In the genomic region with DNA sequence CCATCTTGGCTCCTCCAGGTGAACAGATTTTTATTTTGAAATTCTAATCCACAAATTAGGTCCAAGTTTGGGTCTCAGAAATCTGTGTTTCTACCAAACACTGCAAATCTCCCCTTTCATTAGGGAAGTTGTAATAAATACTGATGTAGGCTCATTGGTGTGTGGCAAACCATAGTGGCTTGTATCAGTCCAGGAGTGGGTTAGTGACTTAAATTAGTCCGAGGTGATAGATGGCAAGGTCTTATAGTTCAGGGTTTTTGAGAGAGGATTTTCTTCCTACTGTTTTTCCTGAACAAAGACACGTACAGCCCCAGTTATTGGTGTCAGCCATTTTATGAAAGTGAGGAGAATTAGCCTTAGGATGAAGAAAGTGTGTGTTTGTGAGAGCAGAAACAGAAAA, we compare ENCODE assay signal across 17 cellular contexts.
DNase-seq lines count a peak whose midpoint lies in the region; ATAC-seq and TF ChIP-seq lines count a peak whose summit lies in the region.
"Had no signal": no experiment of that assay in that cellular context is flagged by ENCODE, and none has a peak within 500 bp of the region (broad histone marks: within the 10 kb centered on the region; RNA-seq: fewer than 3 reads in every experiment).

No MANE protein-coding gene starts in this region.

- peaks cover 14% of the 10 kb centered on the region; the same call in 2 of the 3 replicates for H3K9me3 Mint-ChIP-seq in GM23338
- peaks cover 0 to 4% (median 0%) of the 10 kb centered on the region in 11 donors for H3K9me3 Mint-ChIP-seq in naive thymus-derived CD4-positive, alpha-beta T cell
- H3K9me3 Mint-ChIP-seq: activated CD8-positive, alpha-beta T cell treated with anti-CD3 and anti-CD28 coated beads for 36 hours; activated naive CD4-positive, alpha-beta T cell treated with anti-CD3 and anti-CD28 coated beads, Interleukin-2, amount 50 U/mL, for 24 hours; activated T-cell treated with anti-CD3 and anti-CD28 coated beads, Interleukin-2, amount 50 U/mL, for 24 hours had no signal

- H3K9ac ChIP-seq in KMS-11, result peak overlapping the region; percentile 98
- H3K9ac ChIP-seq in mucosa of stomach (ENCODE audit: low read length), result peak overlapping the region; percentile 43
- H3K9ac ChIP-seq: GM23248, parathyroid adenoma had no signal

- CTCF ChIA-PET in naive thymus-derived CD4-positive, alpha-beta T cell (lab: Charles Lee), result no interaction called here

- POLR2A ChIA-PET in naive thymus-derived CD4-positive, alpha-beta T cell (lab: Charles Lee), result no interaction called here

- no peaks in the 10 kb centered on the region for H3K27me3 ChIP-seq in GM23338 (ENCODE audit: insufficient read depth)
- H3K27me3 ChIP-seq in KMS-11 (ENCODE audit: insufficient read depth, low read depth), result no peaks in the 10 kb centered on the region
- H3K27me3 ChIP-seq in ectodermal cell (ENCODE audit: control insufficient read depth, insufficient read depth, low read length, poor library complexity, severe bottlenecking), result no peaks in the 10 kb centered on the region
- H3K27me3 ChIP-seq in mucosa of stomach (ENCODE audit: control insufficient read depth, insufficient read depth, low read length), result no peaks in the 10 kb centered on the region
- H3K27me3 ChIP-seq in naive thymus-derived CD4-positive, alpha-beta T cell (ENCODE audit: control insufficient read depth in 2 of 2, insufficient read depth in 2 of 2, low read length in 2 of 2), result no peaks in the 10 kb centered on the region
- H3K27me3 ChIP-seq in WERI-Rb-1 (ENCODE audit: insufficient read depth, low read depth, severe bottlenecking), result no peaks in the 10 kb centered on the region
- H3K27me3 ChIP-seq: stomach had no signal

- H3K79me2 ChIP-seq in GM23338 (replicated peaks; ENCODE audit: insufficient read depth) (no peaks in the 10 kb centered on the region), KMS-11 (ENCODE audit: insufficient read depth, low read depth) (peaks cover 21% of the 10 kb centered on the region)
- H3K79me2 ChIP-seq: parathyroid adenoma had no signal

- no peaks in the 10 kb centered on the region for H3K27me3 Mint-ChIP-seq in GM23338 (ENCODE audit: insufficient read depth, low read depth, poor library complexity)
- peaks cover 0 to 8% (median 0%) of the 10 kb centered on the region in 5 donors for H3K27me3 Mint-ChIP-seq in naive thymus-derived CD4-positive, alpha-beta T cell
- H3K27me3 Mint-ChIP-seq: activated T-cell treated with anti-CD3 and anti-CD28 coated beads, Interleukin-2, amount 50 U/mL, for 24 hours; CD8-positive, alpha-beta memory T cell had no signal

- H3K4me2 ChIP-seq in GM23338 (peak overlapping the region; percentile 72), KMS-11 (peak overlapping the region; percentile 96)

- no peak for TF ChIP-seq CTCF in GM23338 (conservative IDR thresholded peaks at IDR 0.05; ENCODE audit: low read depth in 2 of 2)
- no peak for TF ChIP-seq CTCF in KMS-11 (conservative IDR thresholded peaks at IDR 0.05; ENCODE audit: low read depth, low read length)
- TF ChIP-seq CTCF in WERI-Rb-1 (IDR thresholded peaks at IDR 0.05; ENCODE audit: low read depth, low read length), result no peak

- no peak overlapping the region; the same call in 1 of the 2 replicates for H2AFZ ChIP-seq in GM23338
- peak overlapping the region; percentile 83 for H2AFZ ChIP-seq in KMS-11 (ENCODE audit: low read depth)
- H2AFZ ChIP-seq: GM23248, parathyroid adenoma had no signal

- intact Hi-C loops in naive thymus-derived CD4-positive, alpha-beta T cell (cut with micrococcal nuclease), result no loop called here

- peaks cover 15% of the 10 kb centered on the region for H3K4me1 ChIP-seq in GM23338 (ENCODE audit: insufficient read depth)
- H3K4me1 ChIP-seq in KMS-11 (ENCODE audit: low read depth, poor library complexity, severe bottlenecking), result peaks cover 32% of the 10 kb centered on the region
- peaks cover 5% of the 10 kb centered on the region for H3K4me1 ChIP-seq in ectodermal cell (ENCODE audit: control insufficient read depth, insufficient read depth, low read length)
- no peaks in the 10 kb centered on the region for H3K4me1 ChIP-seq in mucosa of stomach (ENCODE audit: control insufficient read depth, insufficient read depth, low read length)
- H3K4me1 ChIP-seq in naive thymus-derived CD4-positive, alpha-beta T cell (ENCODE audit: control insufficient read depth in 2 of 2, insufficient read depth in 2 of 2, low read length in 2 of 2), result no peaks in the 10 kb centered on the region
- H3K4me1 ChIP-seq: parathyroid adenoma, stomach had no signal

- H3K4me1 Mint-ChIP-seq in GM23338, result peaks cover 17% of the 10 kb centered on the region
- H3K4me1 Mint-ChIP-seq in naive thymus-derived CD4-positive, alpha-beta T cell, result no peaks in the 10 kb centered on the region
- H3K4me1 Mint-ChIP-seq: activated naive CD4-positive, alpha-beta T cell treated with anti-CD3 and anti-CD28 coated beads, Interleukin-2, amount 50 U/mL, for 24 hours; CD8-positive, alpha-beta memory T cell had no signal

- H3K4me3 ChIP-seq in GM23338 (peak overlapping the region; percentile 46), KMS-11 (IDR thresholded peaks at IDR 0.05; ENCODE audit: insufficient read depth, low read depth, low read length) (peak overlapping the region; percentile 92), ectodermal cell (ENCODE audit: insufficient read depth, low read depth, low read length) (peak overlapping the region; percentile 39), mucosa of stomach (ENCODE audit: low read length) (no peak overlapping the region), WERI-Rb-1 (ENCODE audit: low read depth, low read length) (no peak overlapping the region)
- no peak overlapping the region for H3K4me3 ChIP-seq in naive thymus-derived CD4-positive, alpha-beta T cell (ENCODE audit: low read length)
- H3K4me3 ChIP-seq: GM23248, stomach had no signal

- no peaks in the 10 kb centered on the region; the same call in 2 of the 3 replicates for H3K36me3 Mint-ChIP-seq in GM23338 (ENCODE audit: low read depth)
- H3K36me3 Mint-ChIP-seq in naive thymus-derived CD4-positive, alpha-beta T cell, result no peaks in the 10 kb centered on the region
- H3K36me3 Mint-ChIP-seq: activated naive CD4-positive, alpha-beta T cell treated with anti-CD3 and anti-CD28 coated beads, Interleukin-2, amount 50 U/mL, for 24 hours; CD8-positive, alpha-beta memory T cell had no signal

- H3K36me3 ChIP-seq in GM23338 (ENCODE audit: insufficient read depth) (no peaks in the 10 kb centered on the region), KMS-11 (ENCODE audit: insufficient read depth) (no peaks in the 10 kb centered on the region), ectodermal cell (ENCODE audit: control insufficient read depth, insufficient read depth, low read length) (no peaks in the 10 kb centered on the region), mucosa of stomach (ENCODE audit: control insufficient read depth, insufficient read depth, low read length) (no peaks in the 10 kb centered on the region), WERI-Rb-1 (no peaks in the 10 kb centered on the region)
- no peaks in the 10 kb centered on the region for H3K36me3 ChIP-seq in naive thymus-derived CD4-positive, alpha-beta T cell (ENCODE audit: control insufficient read depth in 2 of 3, insufficient read depth in 3 of 3, low read length in 3 of 3)
- H3K36me3 ChIP-seq: stomach had no signal

- peak overlapping the region; percentile 53 for H3K4me3 Mint-ChIP-seq in GM23338
- no peak overlapping the region for H3K4me3 Mint-ChIP-seq in naive thymus-derived CD4-positive, alpha-beta T cell
- H3K4me3 Mint-ChIP-seq: activated CD8-positive, alpha-beta T cell treated with anti-CD3 and anti-CD28 coated beads for 36 hours; activated naive CD4-positive, alpha-beta T cell treated with anti-CD3 and anti-CD28 coated beads, Interleukin-2, amount 50 U/mL, for 24 hours; activated T-cell treated with anti-CD3 and anti-CD28 coated beads, Interleukin-2, amount 50 U/mL, for 24 hours; CD8-positive, alpha-beta memory T cell had no signal

- no peaks in the 10 kb centered on the region for H3K9me3 ChIP-seq in ectodermal cell (ENCODE audit: control insufficient read depth, low read length)
- no peaks in the 10 kb centered on the region for H3K9me3 ChIP-seq in mucosa of stomach (ENCODE audit: control insufficient read depth, low read length)
- no peaks in the 10 kb centered on the region for H3K9me3 ChIP-seq in naive thymus-derived CD4-positive, alpha-beta T cell (ENCODE audit: control insufficient read depth in 2 of 3, low read length in 3 of 3)
- peaks cover 2% of the 10 kb centered on the region for H3K9me3 ChIP-seq in WERI-Rb-1 (ENCODE audit: severe bottlenecking)
- H3K9me3 ChIP-seq: stomach had no signal

- no peak for DNase-seq in GM23338 (ENCODE audit: low spot score)
- DNase-seq in RPMI8226, result no peak
- no peak for DNase-seq in naive thymus-derived CD4-positive, alpha-beta T cell
- no peak for DNase-seq in WERI-Rb-1
- DNase-seq: activated CD8-positive, alpha-beta T cell treated with anti-CD3 and anti-CD28 coated beads for 36 hours; activated T-cell treated with anti-CD3 and anti-CD28 coated beads, Interleukin-2, amount 50 U/mL, for 24 hours; CD8-positive, alpha-beta memory T cell; GM23248; left ventricle myocardium superior; SHP77 treated with DMSO at 0.1 percent for 48 hours; stomach; T-helper 1 cell had no signal

- H3K27ac ChIP-seq in GM23338 (ENCODE audit: low read depth) (peak overlapping the region; percentile 70; the same call in 1 of the 2 replicates), KMS-11 (peak overlapping the region; percentile 98), ectodermal cell (ENCODE audit: insufficient read depth, low read depth, low read length, poor library complexity, severe bottlenecking) (peak overlapping the region; percentile 3), WERI-Rb-1 (no peak overlapping the region)
- no peak overlapping the region for H3K27ac ChIP-seq in naive thymus-derived CD4-positive, alpha-beta T cell (ENCODE audit: low read depth, low read length)
- H3K27ac ChIP-seq: GM23248, parathyroid adenoma, stomach had no signal

- no peaks in the 10 kb centered on the region for H3K9me2 ChIP-seq in GM23338 (ENCODE audit: insufficient read depth)

- H4K20me1 ChIP-seq in GM23338 (replicated peaks; ENCODE audit: insufficient read depth) (no peaks in the 10 kb centered on the region), KMS-11 (ENCODE audit: insufficient read depth) (no peaks in the 10 kb centered on the region)

- ATAC-seq in GM23338, result peak; percentile 48; the same call in 2 of the 3 replicates
- no peak for ATAC-seq in naive thymus-derived CD4-positive, alpha-beta T cell
- ATAC-seq: activated CD8-positive, alpha-beta T cell treated with anti-CD3 and anti-CD28 coated beads for 36 hours; left ventricle myocardium superior had no signal

- WGBS in ectodermal cell, 2 experiments, result 58 to 59% methylated on average over 2 of the region's 2 CpGs

- H3F3A ChIP-seq in GM23338 (replicated peaks; ENCODE audit: low read depth), result no peaks in the 10 kb centered on the region

- peak overlapping the region; percentile 50 for H3K27ac Mint-ChIP-seq in GM23338
- H3K27ac Mint-ChIP-seq in naive thymus-derived CD4-positive, alpha-beta T cell, result no peak overlapping the region
- H3K27ac Mint-ChIP-seq: activated CD8-positive, alpha-beta T cell treated with anti-CD3 and anti-CD28 coated beads for 36 hours; activated naive CD4-positive, alpha-beta T cell treated with anti-CD3 and anti-CD28 coated beads, Interleukin-2, amount 50 U/mL, for 24 hours; activated T-cell treated with anti-CD3 and anti-CD28 coated beads, Interleukin-2, amount 50 U/mL, for 24 hours; CD8-positive, alpha-beta memory T cell had no signal

Comparison
In these comparisons a context has a peak if more than half of its experiments do, and no peak if none do; other contexts are left out.
1. H3K27ac ChIP-seq: peak in GM23338 (single experiment), KMS-11 (single experiment) and ectodermal cell (single experiment); none in naive thymus-derived CD4-positive, alpha-beta T cell (single experiment) and WERI-Rb-1 (single experiment).
2. H3K4me3 ChIP-seq: peak in GM23338 (single experiment), KMS-11 (single experiment) and ectodermal cell (single experiment); none in mucosa of stomach (single experiment), naive thymus-derived CD4-positive, alpha-beta T cell (single experiment) and WERI-Rb-1 (single experiment).